ENCODE assay signal across 8 cellular contexts in genomic region chr1:210232524-210233215, GRCh38. TPM values are rescaled to one million over a fixed set of nuclear protein-coding genes. Genes with fewer than 3 reads are reported as not detected.
DNase-seq lines count a peak whose midpoint lies in the region; ATAC-seq and TF ChIP-seq lines count a peak whose summit lies in the region.

Gene SERTAD4 (plus strand): TSS chr1:210232796. CDS start chr1:210237961, 5,165 bp downstream.

- H3K4me1 ChIP-seq in esophagus muscularis mucosa = peaks cover 21 to 61% (median 59%) of the 10 kb centered on the region in 4 donors
- H3K4me1 ChIP-seq in muscle layer of colon (ENCODE audit: insufficient read depth, low read length) = peaks cover 48% of the 10 kb centered on the region
- H3K4me1 ChIP-seq in uterus = peaks cover 0 to 13% of the 10 kb centered on the region in 2 donors

- intact Hi-C loops in esophagus muscularis mucosa (cut with DNase I) = loop anchor here (5.0 kb wide), 1 partner anchor 60 kb away; no protein-coding TSS in a partner anchor
- intact Hi-C loops in uterus (cut with DNase I; ENCODE audit: low total_unique reads) = no loop called here

- peak; percentile 59 for DNase-seq in Ammon's horn (ENCODE audit: low spot score)
- DNase-seq in esophagus muscularis mucosa (ENCODE audit: extremely low spot score) = no peak
- DNase-seq in uterus = peak; percentile 37 to 50

- TF ChIP-seq POLR2A in esophagus muscularis mucosa (IDR thresholded peaks at IDR 0.05; ENCODE audit: low read depth) (no peak), uterus (IDR thresholded peaks at IDR 0.05) (peak in 1 of 2 donors; percentile 25)

- no peaks in the 10 kb centered on the region for H3K36me3 ChIP-seq in esophagus muscularis mucosa
- no peaks in the 10 kb centered on the region for H3K36me3 ChIP-seq in muscle layer of colon (ENCODE audit: insufficient read depth, low read length)
- no peaks in the 10 kb centered on the region for H3K36me3 ChIP-seq in uterus

- H3K4me3 ChIP-seq in esophagus muscularis mucosa = peak within 1 kb of the TSS; percentile 72 to 85 (median 78)
- H3K4me3 ChIP-seq in muscle layer of colon (ENCODE audit: low read depth in 1 of 2, low read length in 2 of 2) = peak within 1 kb of the TSS; percentile 81 to 85
- H3K4me3 ChIP-seq in uterus = peak within 1 kb of the TSS; percentile 59 to 85

- WGBS in esophagus muscularis mucosa = 0% methylated on average over 18 of the region's 79 CpGs

- no peaks in the 10 kb centered on the region for H3K9me3 ChIP-seq in esophagus muscularis mucosa
- H3K9me3 ChIP-seq in muscle layer of colon (ENCODE audit: low read length) = no peaks in the 10 kb centered on the region
- no peaks in the 10 kb centered on the region for H3K9me3 ChIP-seq in uterus

- TF ChIP-seq CTCF in esophagus muscularis mucosa (IDR thresholded peaks at IDR 0.05) (peak in 1 of 3 experiments; percentile 10), uterus (IDR thresholded peaks at IDR 0.05) (no peak)

- TF ChIP-seq EP300 in esophagus muscularis mucosa (IDR thresholded peaks at IDR 0.05) = no peak

- peak; percentile 21 for ATAC-seq in HG02678 (IDR thresholded peaks at IDR 0.05; ENCODE audit: unreplicated experiment)
- ATAC-seq in SK-N-SH treated with all-trans-retinoic acid at 6 μM for 48 hours = peak; percentile 28
- no peak for ATAC-seq in GM21529 (IDR thresholded peaks at IDR 0.05; ENCODE audit: unreplicated experiment)
- no peak for ATAC-seq in GM18867 (IDR thresholded peaks at IDR 0.05; ENCODE audit: unreplicated experiment)

- H3K27ac ChIP-seq in esophagus muscularis mucosa (replicated peaks in 1 of 4) = peak within 1 kb of the TSS; percentile 81 to 90 (median 88)
- H3K27ac ChIP-seq in muscle layer of colon (ENCODE audit: low read depth, low read length) = peak within 1 kb of the TSS; percentile 98
- H3K27ac ChIP-seq in uterus = peak within 1 kb of the TSS; percentile 95 to 99

- H3K27me3 ChIP-seq in esophagus muscularis mucosa = peaks cover 0 to 3% (median 0%) of the 10 kb centered on the region in 4 donors
- H3K27me3 ChIP-seq in muscle layer of colon (ENCODE audit: control insufficient read depth in 1 of 2, insufficient read depth in 2 of 2, low read length in 2 of 2) = no peaks in the 10 kb centered on the region
- H3K27me3 ChIP-seq in uterus = no peaks in the 10 kb centered on the region

- peak within 1 kb of the TSS; percentile 23 for H3K9ac ChIP-seq in muscle layer of colon (ENCODE audit: low read length)

TF ChIP-seq in SK-N-SH treated with all-trans-retinoic acid at 6 μM for 48 hours, 23 proteins besides CTCF, POLR2A, EP300 and RAD21:
- TF ChIP-seq ZC3H10 (CRISPR knock-in tag; IDR thresholded peaks at IDR 0.05) (no peak), PPARA (CRISPR knock-in tag; IDR thresholded peaks at IDR 0.05; ENCODE audit: borderline replicate concordance) (no peak), TSHZ2 (CRISPR knock-in tag; IDR thresholded peaks at IDR 0.05) (no peak), ZNF8 (CRISPR knock-in tag; IDR thresholded peaks at IDR 0.05) (no peak), ZFP3 (CRISPR knock-in tag; IDR thresholded peaks at IDR 0.05) (no peak), GLIS3 (CRISPR knock-in tag; IDR thresholded peaks at IDR 0.05) (no peak), ARNTL (CRISPR knock-in tag; IDR thresholded peaks at IDR 0.05; ENCODE audit: borderline replicate concordance, low read depth) (no peak)

RNA-seq across cellular contexts. Expression of gene SERTAD4, which starts in this region (rescaled TPM):
- total RNA-seq in esophagus muscularis mucosa (1 to 10 TPM; 1.8 to 2.6 (median 2.1) TPM), uterus (1 to 10 TPM; 6.4 to 8.8 (median 8.1) TPM)

Comparison
In these comparisons a context has a peak if more than half of its experiments do, and no peak if none do; other contexts are left out.
1. ATAC-seq: peak in HG02678 (single experiment) and SK-N-SH treated with all-trans-retinoic acid at 6 μM for 48 hours (single experiment); none in GM21529 (single experiment) and GM18867 (single experiment).
2. Peak in every context shown above with its lines, with median percentiles within 50 percentile points of each other: H3K27ac ChIP-seq and H3K4me3 ChIP-seq.